Comparison of ENCODE assay signal across 8 cellular contexts in genomic region chr1:27830621-27831424, GRCh38. TPM values are rescaled to one million over a fixed set of nuclear protein-coding genes. Genes with fewer than 3 reads are reported as not detected.
DNase-seq lines count a peak whose midpoint lies in the region; ATAC-seq and TF ChIP-seq lines count a peak whose summit lies in the region.

PPP1R8 (plus strand) TSS chr1:27830782; CDS start chr1:27830836, 54 bp downstream.

- DNase-seq in GM13976 (ENCODE audit: low spot score), result peak; percentile 93
- DNase-seq in NCI-H1694 (lab: John Stamatoyannopoulos, UW), result peak; percentile 74
- peak; percentile 57 to 95 (median 83) for DNase-seq in T-helper 2 cell
- peak; percentile 90 for DNase-seq in right atrium auricular region (ENCODE audit: low spot score)
- DNase-seq in pulmonary artery endothelial cell (ENCODE audit: low read depth, low spot score), result peak; percentile 86
- peak; percentile 90 to 92 for DNase-seq in uterus

- H3K36me3 ChIP-seq in right atrium auricular region, result peaks cover 6% of the 10 kb centered on the region
- H3K36me3 ChIP-seq in uterus, result no peaks in the 10 kb centered on the region

- peak; percentile 90 for ATAC-seq in HG02870 (IDR thresholded peaks at IDR 0.05; ENCODE audit: unreplicated experiment)

- TF ChIP-seq CTCF in GM13976 (IDR thresholded peaks at IDR 0.05; ENCODE audit: borderline replicate concordance, control extremely low read depth, extremely low read depth, insufficient read depth, missing control alignments) (no peak), right atrium auricular region (IDR thresholded peaks at IDR 0.05) (no peak), uterus (IDR thresholded peaks at IDR 0.05) (peak in 3 of 4 experiments; percentile 10 to 26 (median 19))

- H3K9me3 ChIP-seq in right atrium auricular region (no peaks in the 10 kb centered on the region), uterus (no peaks in the 10 kb centered on the region)

- H3K4me3 ChIP-seq in right atrium auricular region, result peak within 1 kb of the TSS; percentile 93 to 99
- peak within 1 kb of the TSS; percentile 89 to 99 for H3K4me3 ChIP-seq in uterus

- peaks cover 0 to 20% of the 10 kb centered on the region in 2 donors for H3K4me1 ChIP-seq in right atrium auricular region
- peaks cover 9 to 14% of the 10 kb centered on the region in 2 donors for H3K4me1 ChIP-seq in uterus

- intact Hi-C loops in uterus (cut with DNase I; ENCODE audit: low total_unique reads), result no loop called here

- peak; percentile 66 to 76 for TF ChIP-seq POLR2A in uterus (IDR thresholded peaks at IDR 0.05)

- in situ Hi-C loops in GM13976 (cut with MboI; ENCODE audit: low sequenced_read_pairs, unreplicated experiment), result no loop called here

- H3K27ac ChIP-seq in angular gyrus (ENCODE audit: low read depth, low read length) (peak within 1 kb of the TSS; percentile 93), right atrium auricular region (peak within 1 kb of the TSS; percentile 93 to 94), uterus (peak within 1 kb of the TSS; percentile 92 to 94)

- no peaks in the 10 kb centered on the region for H3K27me3 ChIP-seq in right atrium auricular region
- H3K27me3 ChIP-seq in uterus, result no peaks in the 10 kb centered on the region

RNA-seq across cellular contexts. Expression of gene PPP1R8, which starts in this region (rescaled TPM):
- 10 to 100 TPM; 17.9 to 23.9 TPM for total RNA-seq in right atrium auricular region
- 58.7 and 64.9 TPM in 2 replicates for total RNA-seq in pulmonary artery endothelial cell
- total RNA-seq in uterus, result 10 to 100 TPM; 32.3 to 57.5 (median 43.6) TPM

Comparison
In these comparisons a context has a peak if more than half of its experiments do, and no peak if none do; other contexts are left out.
1. Peak in every context shown above with its lines: DNase-seq, ATAC-seq, H3K4me3 ChIP-seq and H3K27ac ChIP-seq.
2. CTCF ChIP-seq: peak in uterus (3 of 4); none in GM13976 (single experiment) and right atrium auricular region (0 of 2).